Comparison of ENCODE assay signal across 15 cellular contexts in genomic region chr2:237861875-237862527, GRCh38. TPM values are rescaled to one million over a fixed set of nuclear protein-coding genes. Genes with fewer than 3 reads are reported as not detected.
DNase-seq lines count a peak whose midpoint lies in the region; ATAC-seq and TF ChIP-seq lines count a peak whose summit lies in the region.
"Had no signal": no experiment of that assay in that cellular context is flagged by ENCODE, and none has a peak within 500 bp of the region (broad histone marks: within the 10 kb centered on the region; RNA-seq: fewer than 3 reads in every experiment).

No MANE protein-coding gene starts in this region.

- H3K27me3 ChIP-seq in left ventricle myocardium inferior (ENCODE audit: low read depth) (peaks cover 55% of the 10 kb centered on the region), osteoblast (ENCODE audit: insufficient read depth, low read length) (peaks cover 4% of the 10 kb centered on the region), vagina (no peaks in the 10 kb centered on the region)

- no peak overlapping the region for H2AFZ ChIP-seq in osteoblast (ENCODE audit: low read length)

- DNase-seq in left ventricle myocardium inferior = no peak
- DNase-seq in Right ventricle myocardium inferior (ENCODE audit: missing footprints) = no peak
- peak; percentile 79 for DNase-seq in osteoblast (ENCODE audit: insufficient read length, low spot score, missing footprints)
- DNase-seq in vagina (ENCODE audit: extremely low spot score in 2 of 2) = peak in 1 of 2 donors; percentile 67
- no peak for DNase-seq in SKM-1 (lab: John Stamatoyannopoulos, UW; ENCODE audit: unreplicated experiment)
- DNase-seq: ACHN; activated CD4-positive, alpha-beta T cell treated with anti-CD3 and anti-CD28 coated beads for 36 hours; erythroblast; GOT3; MV-4-11; posterior cingulate gyrus; substantia nigra had no signal

- H3K4me1 ChIP-seq in left ventricle myocardium inferior (peaks cover 67% of the 10 kb centered on the region), osteoblast (ENCODE audit: insufficient read depth, low read length) (peaks cover 33% of the 10 kb centered on the region), vagina (peaks cover 32% of the 10 kb centered on the region)

- H4K20me1 ChIP-seq in osteoblast (ENCODE audit: insufficient read depth, low read length) = no peaks in the 10 kb centered on the region

- no peak overlapping the region for H3K4me2 ChIP-seq in osteoblast (ENCODE audit: insufficient read depth, low read length)

- H3K36me3 ChIP-seq in left ventricle myocardium inferior (no peaks in the 10 kb centered on the region), osteoblast (ENCODE audit: insufficient read depth, low read length) (no peaks in the 10 kb centered on the region), vagina (no peaks in the 10 kb centered on the region)

- no peaks in the 10 kb centered on the region for H3K79me2 ChIP-seq in osteoblast (ENCODE audit: insufficient read depth, low read length)

- peak overlapping the region; percentile 86 for H3K27ac ChIP-seq in left ventricle myocardium inferior (replicated peaks)
- peak overlapping the region; percentile 63 for H3K27ac ChIP-seq in cingulate gyrus (ENCODE audit: low read depth, low read length)
- no peak overlapping the region for H3K27ac ChIP-seq in osteoblast (ENCODE audit: low read depth, low read length)
- H3K27ac ChIP-seq in vagina = peak overlapping the region; percentile 79

- no peaks in the 10 kb centered on the region for H3K9me3 ChIP-seq in left ventricle myocardium inferior (replicated peaks)
- no peaks in the 10 kb centered on the region for H3K9me3 ChIP-seq in osteoblast (ENCODE audit: low read depth, low read length)
- no peaks in the 10 kb centered on the region for H3K9me3 ChIP-seq in vagina

- H3K4me3 ChIP-seq in left ventricle myocardium inferior (peak overlapping the region; percentile 71), osteoblast (ENCODE audit: insufficient read depth, low read length) (no peak overlapping the region), vagina (no peak overlapping the region)

- TF ChIP-seq POLR2A in vagina (IDR thresholded peaks at IDR 0.05) = no peak

- no peak for TF ChIP-seq CTCF in left ventricle myocardium inferior (IDR thresholded peaks at IDR 0.05; ENCODE audit: borderline replicate concordance)
- no peak for TF ChIP-seq CTCF in osteoblast (IDR thresholded peaks at IDR 0.05; ENCODE audit: extremely low read depth, low read depth, low read length)
- TF ChIP-seq CTCF in vagina (IDR thresholded peaks at IDR 0.05) = no peak

- intact Hi-C loops in left ventricle myocardium inferior (cut with micrococcal nuclease) = no loop called here
- intact Hi-C loops in Right ventricle myocardium inferior (cut with DNase I) = no loop called here
- intact Hi-C loops in vagina (cut with DNase I) = loop anchor here (1.0 kb wide), 1 partner anchor 402 kb away; no protein-coding TSS in a partner anchor

- ATAC-seq in Right ventricle myocardium inferior (no peak), HG02840 (IDR thresholded peaks at IDR 0.05; ENCODE audit: low FRiP score, unreplicated experiment) (no peak), GM18511 (IDR thresholded peaks at IDR 0.05; ENCODE audit: unreplicated experiment) (no peak)
- ATAC-seq: activated CD4-positive, alpha-beta T cell treated with anti-CD3 and anti-CD28 coated beads for 36 hours had no signal

RNA-seq across cellular contexts. Expression of gene RAMP1, which starts 2.6 kb away (rescaled TPM):
- total RNA-seq in left ventricle myocardium inferior (168 TPM), Right ventricle myocardium inferior (139 TPM), osteoblast (1.8 and 4.4 TPM in 2 replicates), vagina (120 TPM)

Comparison
In these comparisons a context has a peak if more than half of its experiments do, and no peak if none do; other contexts are left out.
1. RNA of gene RAMP1, which starts 2.6 kb away (total RNA-seq): 168 TPM in left ventricle myocardium inferior (single experiment), 139 TPM in Right ventricle myocardium inferior (single experiment) and 120 TPM in vagina (single experiment); 1.8 to 4.4 TPM in osteoblast; every median in the first group is over 10 times any median in the second.